6 cellular contexts compared by ENCODE assay signal in genomic region chr6:54222217-54222616, GRCh38.
"Had no signal": no experiment of that assay in that cellular context is flagged by ENCODE, and none has a peak within 500 bp of the region (broad histone marks: within the 10 kb centered on the region; RNA-seq: fewer than 3 reads in every experiment).

No MANE protein-coding gene starts in this region.

- FAIRE-seq: G401.6, GM12878, GM12891, GM12892 had no signal

- H3K4me3 ChIP-seq: GM12878 had no signal

- ATAC-seq: GM12878 had no signal

- DNase-seq: GDM1, GF-D8 had no signal
